ENCODE assay signal across 8 cellular contexts in the genomic region with DNA sequence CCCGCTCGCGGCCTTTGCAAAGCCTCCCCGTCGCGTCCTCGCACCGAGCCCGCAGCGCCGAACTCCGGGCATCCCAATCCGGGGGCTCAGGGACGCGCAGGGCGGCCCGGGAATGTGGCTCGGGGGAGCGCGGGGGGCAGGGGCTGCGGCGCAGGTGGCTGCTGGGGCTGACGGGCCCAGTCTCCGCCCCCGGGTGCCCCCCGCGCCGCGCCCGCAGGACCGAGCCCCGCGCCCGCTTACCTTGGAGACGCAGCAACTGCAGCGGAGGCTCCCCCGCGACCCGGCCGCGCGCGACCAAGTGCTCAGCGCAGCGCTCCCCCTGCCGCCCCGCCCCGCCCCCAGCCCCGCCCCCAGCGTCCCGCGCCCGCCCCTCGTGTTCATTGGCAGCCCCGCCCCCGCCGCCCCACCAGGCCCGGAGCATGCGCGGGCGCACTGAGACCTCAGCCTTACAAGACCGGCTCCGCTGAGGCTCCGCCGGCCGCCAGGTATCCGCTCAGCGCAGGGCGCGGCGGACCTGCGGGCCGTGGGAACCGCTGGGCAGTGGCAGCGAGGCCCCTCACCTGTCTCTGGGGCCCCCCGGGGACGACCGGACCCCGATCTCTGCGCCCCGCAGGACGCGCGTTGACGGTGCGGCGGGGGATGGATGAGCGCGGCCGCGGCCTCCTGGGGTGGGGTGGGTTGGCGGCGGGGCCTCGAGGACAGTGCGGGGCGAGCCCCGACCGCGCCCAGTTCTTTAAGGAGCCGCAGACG. TPM values are rescaled to one million over a fixed set of nuclear protein-coding genes. Genes with fewer than 3 reads are reported as not detected.
DNase-seq lines count a peak whose midpoint lies in the region; ATAC-seq and TF ChIP-seq lines count a peak whose summit lies in the region.
"Not testable (repeated sequence)": the region's sequence is repeated elsewhere in the genome, so short reads cannot be mapped to it uniquely, and the experiment has no call there.

TSS of gene ZDHHC11B (minus strand) at position 302 of the 750 bp plus-strand sequence. CDS start 17,810 bp downstream, outside the sequence.

- intact Hi-C loops in dorsolateral prefrontal cortex (cut with DNase I) = loop anchor here in 1 of 2 donors (5.0 kb wide), 1 partner anchor 112 kb away; no protein-coding TSS in a partner anchor

- H3K4me3 ChIP-seq in AG10803 (ENCODE audit: low read length) (peak within 1 kb of the TSS; percentile 24; the same call in 1 of the 2 replicates), dorsolateral prefrontal cortex (peak within 1 kb of the TSS in 58 of 59 donors; percentile 64 to 99 (median 81))

- DNase-seq in AG10803 (ENCODE audit: low read depth) (peak; percentile 46), HPDE6-E6E7 (ENCODE audit: extremely low spot score) (peak; percentile 99), NCI-H82 treated with DMSO at 0.1 percent for 48 hours (lab: John Stamatoyannopoulos, UW; ENCODE audit: unreplicated experiment) (peak; percentile 1), dorsolateral prefrontal cortex (peak; percentile 78 to 97 (median 91)), left lobe of liver (ENCODE audit: low spot score) (peak; percentile 93)
- DNase-seq in activated CD8-positive, alpha-beta memory T cell treated with anti-CD3 and anti-CD28 coated beads for 4 hours (ENCODE audit: low read depth in 2 of 2) = peak; percentile 78 to 87
- DNase-seq in stimulated activated CD4-positive, alpha-beta T cell treated with anti-CD3 and anti-CD28 coated beads, Interleukin-1b, Interleukin-23, amount 100 ng/mL, for 1 hour (ENCODE audit: low read depth in 2 of 2) = peak; percentile 89 to 93

- not testable (repeated sequence) for TF ChIP-seq CTCF in AG10803 (conservative IDR thresholded peaks at IDR 0.05; ENCODE audit: low read length)
- peak in 3 of 56 donors; percentile 4 to 17 (median 11) for TF ChIP-seq CTCF in dorsolateral prefrontal cortex (IDR thresholded peaks at IDR 0.05 in 54 of 56, conservative IDR thresholded peaks at IDR 0.05 in 2 of 56; ENCODE audit: low read depth in 1 of 56, partially characterized antibody in 56 of 56)

- peak; percentile 59 for ATAC-seq in GM19372 (IDR thresholded peaks at IDR 0.05; ENCODE audit: low read depth, unreplicated experiment)
- peak; percentile 91 for ATAC-seq in left lobe of liver

- peak within 1 kb of the TSS in 57 of 59 donors; percentile 49 to 97 (median 89) for H3K27ac ChIP-seq in dorsolateral prefrontal cortex

- not testable (repeated sequence) for H3K27me3 ChIP-seq in dorsolateral prefrontal cortex

RNA-seq across cellular contexts. Expression of gene ZDHHC11B, which starts in this region (rescaled TPM):
- 100 to 1,000 TPM in 46 of 120 experiments, 10 to 100 TPM in 74; 24.8 to 406 (median 87.8) TPM for total RNA-seq in dorsolateral prefrontal cortex
- 6.1 TPM for total RNA-seq in left lobe of liver

Comparison
In these comparisons a context has a peak if more than half of its experiments do, and no peak if none do; other contexts are left out.
1. Peak in every context shown above with its lines: DNase-seq, ATAC-seq, H3K4me3 ChIP-seq and H3K27ac ChIP-seq.
2. DNase-seq: peak in every context shown above with its lines; median percentile 99 in HPDE6-E6E7; 93 in left lobe of liver; 91 in dorsolateral prefrontal cortex; 91 in stimulated activated CD4-positive, alpha-beta T cell treated with anti-CD3 and anti-CD28 coated beads, Interleukin-1b, Interleukin-23, amount 100 ng/mL, for 1 hour; 82 in activated CD8-positive, alpha-beta memory T cell treated with anti-CD3 and anti-CD28 coated beads for 4 hours; 46 in AG10803; 1 in NCI-H82 treated with DMSO at 0.1 percent for 48 hours.